9 cellular contexts compared by ENCODE assay signal in the genomic region with DNA sequence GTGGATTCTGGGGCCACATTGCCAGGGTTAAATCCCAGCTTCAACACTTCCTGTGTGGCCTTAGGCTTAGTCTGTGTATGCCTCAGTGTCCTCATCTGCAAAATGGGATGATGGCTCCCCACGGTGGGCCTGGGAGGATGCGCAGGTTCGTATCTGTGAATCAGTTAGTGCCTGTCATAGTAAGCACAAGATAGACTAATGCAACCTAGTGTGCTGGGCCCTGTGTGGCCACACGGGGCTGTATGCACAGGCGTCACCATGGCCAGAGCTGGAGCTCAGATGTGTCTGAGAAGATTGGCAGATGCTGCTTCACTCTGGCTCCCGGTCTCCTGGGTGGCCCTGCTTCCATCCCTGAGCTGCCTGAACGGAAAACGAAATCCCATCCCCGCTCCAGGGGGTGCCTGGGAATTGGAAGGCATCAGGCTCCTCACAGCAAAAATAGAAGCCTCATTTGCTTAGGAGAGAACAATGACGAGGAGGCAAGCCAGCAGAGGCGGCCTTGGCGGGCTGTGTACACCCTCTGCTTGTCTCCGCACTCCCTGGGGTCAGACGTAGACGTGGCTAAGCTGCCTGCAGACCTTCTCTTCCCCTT.
DNase-seq lines count a peak whose midpoint lies in the region; ATAC-seq lines count a peak whose summit lies in the region.
"Had no signal": no experiment of that assay in that cellular context is flagged by ENCODE, and none has a peak within 500 bp of the region (broad histone marks: within the 10 kb centered on the region; RNA-seq: fewer than 3 reads in every experiment).

No MANE protein-coding gene starts in this region.

- no peak overlapping the region for H3K4me2 ChIP-seq in mesenchymal stem cell (ENCODE audit: low read length, poor library complexity, severe bottlenecking)

- H3K4me1 ChIP-seq in mesenchymal stem cell (ENCODE audit: control insufficient read depth, insufficient read depth, low read depth, low read length): peaks cover 14% of the 10 kb centered on the region
- H3K4me1 ChIP-seq: transverse colon had no signal

- H3K4me3 ChIP-seq in mesenchymal stem cell (ENCODE audit: insufficient read depth in 1 of 2, low read depth in 1 of 2, low read length in 2 of 2) (no peak overlapping the region), MG63 (no peak overlapping the region)
- H3K4me3 ChIP-seq: transverse colon had no signal

- no peaks in the 10 kb centered on the region for H3K9me3 ChIP-seq in mesenchymal stem cell (ENCODE audit: control insufficient read depth, low read length)
- H3K9me3 ChIP-seq in MG63: no peaks in the 10 kb centered on the region
- H3K9me3 ChIP-seq: transverse colon had no signal

- no peak overlapping the region for H4K91ac ChIP-seq in mesenchymal stem cell (ENCODE audit: low read length)

- H3K27ac ChIP-seq in mesenchymal stem cell (ENCODE audit: low read length, poor library complexity, severe bottlenecking): no peak overlapping the region
- H3K27ac ChIP-seq: transverse colon had no signal

- WGBS in mesenchymal stem cell: 90% methylated on average over 15 of the region's 15 CpGs

- H2AFZ ChIP-seq in mesenchymal stem cell (ENCODE audit: low read depth, low read length): no peak overlapping the region

- no peak overlapping the region for H3K18ac ChIP-seq in mesenchymal stem cell (ENCODE audit: low read depth in 1 of 2, low read length in 2 of 2)

- peak overlapping the region in 1 of 2 experiments; percentile 44 for H3K14ac ChIP-seq in mesenchymal stem cell (ENCODE audit: low read length in 2 of 2)

- H3K23ac ChIP-seq in mesenchymal stem cell (ENCODE audit: low read length in 2 of 2): no peak overlapping the region

- H3K36me3 ChIP-seq in mesenchymal stem cell (ENCODE audit: control insufficient read depth in 1 of 2, insufficient read depth in 2 of 2, low read depth in 1 of 2, low read length in 2 of 2) (peaks cover 0 to 2% of the 10 kb centered on the region in 2 experiments), MG63 (no peaks in the 10 kb centered on the region)
- H3K36me3 ChIP-seq: transverse colon had no signal

- H2BK12ac ChIP-seq in mesenchymal stem cell (ENCODE audit: low read length in 2 of 2): no peak overlapping the region

- H4K8ac ChIP-seq in mesenchymal stem cell (ENCODE audit: low read length): no peak overlapping the region

- H2BK15ac ChIP-seq in mesenchymal stem cell (ENCODE audit: low read depth, poor library complexity, severe bottlenecking): no peak overlapping the region

- H3K79me1 ChIP-seq in mesenchymal stem cell (replicated peaks; ENCODE audit: low read length, poor library complexity, severe bottlenecking): no peaks in the 10 kb centered on the region

- no peak overlapping the region for H2AK5ac ChIP-seq in mesenchymal stem cell (ENCODE audit: low read length, severe bottlenecking)

- peak; percentile 37 for DNase-seq in stimulated activated CD4-positive, alpha-beta T cell treated with anti-CD3 and anti-CD28 coated beads, Interleukin-15, amount 100 ng/mL, for 24 hours
- DNase-seq in stimulated activated CD4-positive, alpha-beta T cell treated with anti-CD3 and anti-CD28 coated beads, Interleukin-4, amount 100 ng/mL, for 4 hours: no peak
- DNase-seq in SKM-1 (lab: John Stamatoyannopoulos, UW; ENCODE audit: unreplicated experiment) (peak; percentile 8), globus pallidus (ENCODE audit: low spot score) (peak; percentile 89), mesenchymal stem cell (no peak), MG63 (no peak)
- DNase-seq: transverse colon had no signal

- H3K27me3 ChIP-seq in mesenchymal stem cell (ENCODE audit: control insufficient read depth in 1 of 2, insufficient read depth in 1 of 2, low read length in 2 of 2) (no peaks in the 10 kb centered on the region), MG63 (no peaks in the 10 kb centered on the region)
- H3K27me3 ChIP-seq: transverse colon had no signal

- ATAC-seq in GM21360 (IDR thresholded peaks at IDR 0.05; ENCODE audit: unreplicated experiment) (no peak), HG03442 (IDR thresholded peaks at IDR 0.05; ENCODE audit: unreplicated experiment) (no peak)

- no peak overlapping the region for H2BK120ac ChIP-seq in mesenchymal stem cell (ENCODE audit: low read depth, low read length)

- no peak overlapping the region for H3K4ac ChIP-seq in mesenchymal stem cell (ENCODE audit: low read depth in 1 of 2, low read length in 2 of 2)

- no peak overlapping the region for H2BK5ac ChIP-seq in mesenchymal stem cell (ENCODE audit: low read depth, low read length, poor library complexity, severe bottlenecking)

- no peak overlapping the region for H3K9ac ChIP-seq in mesenchymal stem cell (ENCODE audit: low read length)

Comparison
In these comparisons a context has a peak if more than half of its experiments do, and no peak if none do; other contexts are left out.
1. DNase-seq: peak in stimulated activated CD4-positive, alpha-beta T cell treated with anti-CD3 and anti-CD28 coated beads, Interleukin-15, amount 100 ng/mL, for 24 hours (single experiment), SKM-1 (single experiment) and globus pallidus (single experiment); none in stimulated activated CD4-positive, alpha-beta T cell treated with anti-CD3 and anti-CD28 coated beads, Interleukin-4, amount 100 ng/mL, for 4 hours (0 of 2), mesenchymal stem cell (single experiment) and MG63 (single experiment).